2 cellular contexts compared by ENCODE assay signal in genomic region chr6:112155900-112156299, GRCh38.
TF ChIP-seq lines count a peak whose summit lies in the region.

No MANE protein-coding gene starts in this region.

TF ChIP-seq in HepG2, 621 proteins besides CTCF, POLR2A, EP300 and RAD21 (continues in another document):
- TF ChIP-seq RAD51 (IDR thresholded peaks at IDR 0.05; ENCODE audit: borderline replicate concordance) (no peak), ZSCAN31 (CRISPR knock-in tag; IDR thresholded peaks at IDR 0.05; ENCODE audit: low read depth) (no peak), ZNF317 (CRISPR knock-in tag; IDR thresholded peaks at IDR 0.05) (no peak), ZBTB46 (CRISPR knock-in tag; IDR thresholded peaks at IDR 0.05; ENCODE audit: borderline replicate concordance) (no peak), MXD1 (CRISPR knock-in tag; IDR thresholded peaks at IDR 0.05) (no peak), RFXANK (CRISPR knock-in tag; IDR thresholded peaks at IDR 0.05) (no peak), SP140L (CRISPR knock-in tag; IDR thresholded peaks at IDR 0.05; ENCODE audit: borderline replicate concordance) (no peak), SALL2 (CRISPR knock-in tag; IDR thresholded peaks at IDR 0.05) (no peak), JUNB (CRISPR knock-in tag; IDR thresholded peaks at IDR 0.05; ENCODE audit: borderline replicate concordance) (no peak), ZNF703 (CRISPR knock-in tag; IDR thresholded peaks at IDR 0.05; ENCODE audit: borderline replicate concordance) (no peak), ZNF746 (CRISPR knock-in tag; IDR thresholded peaks at IDR 0.05) (no peak), TP53 (CRISPR knock-in tag; conservative IDR thresholded peaks at IDR 0.05) (no peak), ASH2L (IDR thresholded peaks at IDR 0.05; ENCODE audit: insufficient read length, low read depth, low read length) (no peak), ZNF362 (CRISPR knock-in tag; IDR thresholded peaks at IDR 0.05; ENCODE audit: borderline replicate concordance) (no peak), NFAT5 (CRISPR knock-in tag; IDR thresholded peaks at IDR 0.05) (no peak), USF2 (IDR thresholded peaks at IDR 0.05; ENCODE audit: low read depth, low read length) (no peak), USF2 (CRISPR knock-in tag; IDR thresholded peaks at IDR 0.05; ENCODE audit: borderline replicate concordance) (no peak), ZNF883 (CRISPR knock-in tag; IDR thresholded peaks at IDR 0.05; ENCODE audit: not compliant biosample characterization) (no peak)

TF ChIP-seq in H1, 55 proteins besides CTCF, POLR2A, EP300 and RAD21:
- TF ChIP-seq HDAC6 (IDR thresholded peaks at IDR 0.05; ENCODE audit: low read depth, low read length) (no peak), GABPA (IDR thresholded peaks at IDR 0.05; ENCODE audit: borderline replicate concordance, insufficient read depth, low read length) (no peak), BACH1 (IDR thresholded peaks at IDR 0.05; ENCODE audit: low read length) (no peak), SIN3A (conservative IDR thresholded peaks at IDR 0.05 in 1 of 2, IDR thresholded peaks at IDR 0.05 in 1 of 2; ENCODE audit: low read depth in 1 of 2, low read length in 2 of 2) (no peak), FOSL1 (IDR thresholded peaks at IDR 0.05; ENCODE audit: insufficient read depth, low read depth, low read length) (no peak), GTF2F1 (IDR thresholded peaks at IDR 0.05; ENCODE audit: borderline replicate concordance, low read depth, low read length) (no peak), TAF7 (optimal IDR thresholded peaks at IDR 0.05; ENCODE audit: borderline replicate concordance, low read depth, low read length) (no peak), CHD1 (IDR thresholded peaks at IDR 0.05; ENCODE audit: low read depth, low read length) (no peak), BRCA1 (IDR thresholded peaks at IDR 0.05; ENCODE audit: low read depth, low read length) (no peak), TAF1 (IDR thresholded peaks at IDR 0.05; ENCODE audit: low read depth, low read length) (no peak), USF2 (IDR thresholded peaks at IDR 0.05; ENCODE audit: low read length) (no peak), E2F6 (IDR thresholded peaks at IDR 0.05) (no peak), POLR2AphosphoS5 (IDR thresholded peaks at IDR 0.05; ENCODE audit: low read depth, low read length) (no peak), ATF2 (IDR thresholded peaks at IDR 0.05; ENCODE audit: low read length) (no peak), HDAC2 (IDR thresholded peaks at IDR 0.05; ENCODE audit: borderline replicate concordance in 1 of 2, low read depth in 2 of 2, low read length in 2 of 2) (no peak), ATF3 (IDR thresholded peaks at IDR 0.05; ENCODE audit: insufficient read depth, low read depth, low read length) (no peak), SIRT6 (IDR thresholded peaks at IDR 0.05; ENCODE audit: low read length) (no peak)
